ENCODE assay signal across 8 cellular contexts in genomic region chr9:33081128-33081851, GRCh38. TPM values are rescaled to one million over a fixed set of nuclear protein-coding genes. Genes with fewer than 3 reads are reported as not detected.
A peak's percentile ranks its signal among the peaks of the same experiment; 100 is the strongest.
DNase-seq lines count a peak whose midpoint lies in the region; ATAC-seq and TF ChIP-seq lines count a peak whose summit lies in the region.

No MANE protein-coding gene starts in this region.

- ATAC-seq in HG03064 (IDR thresholded peaks at IDR 0.05; ENCODE audit: low read depth, unreplicated experiment): peak; percentile 45

- POLR2A ChIA-PET in GM10248 (lab: Yijun Ruan, JAX): no interaction called here

- peak; percentile 66 for TF ChIP-seq CTCF in GM10248 (IDR thresholded peaks at IDR 0.05; ENCODE audit: control extremely low read depth, extremely low read depth, low read depth, missing control alignments)
- TF ChIP-seq CTCF in WI38 (IDR thresholded peaks at IDR 0.05; ENCODE audit: low read depth, low read length): peak; percentile 60

- DNase-seq in GM10248 (ENCODE audit: extremely low spot score) (peak; percentile 76), NCI-H2196 treated with DMSO at 0.1 percent for 48 hours (lab: John Stamatoyannopoulos, UW; ENCODE audit: unreplicated experiment) (peak; percentile 76), cerebellum (ENCODE audit: low spot score) (peak; percentile 81), kidney glomerular epithelial cell (lab: John Stamatoyannopoulos, UW) (peak; percentile 92), NCI-H1048 (lab: John Stamatoyannopoulos, UW) (no peak)
- DNase-seq in stimulated activated CD4-positive, alpha-beta T cell treated with anti-CD3 and anti-CD28 coated beads, Interleukin-1b, Interleukin-23, amount 100 ng/mL, for 24 hours (ENCODE audit: low read depth in 4 of 4, low spot score in 1 of 4): peak in 3 of 4 experiments; percentile 23 to 38 (median 35)

- CTCF ChIA-PET in GM10248 (lab: Yijun Ruan, JAX): interaction anchor here (0.6 to 4.0 kb wide), 5 partner anchors 13 to 145 kb away, joined by 3 to 31 read pairs (median 4); no protein-coding TSS in a partner anchor

- no peak overlapping the region; the same call in 1 of the 2 replicates for H3K4me3 ChIP-seq in WI38 (ENCODE audit: low read depth, low read length)

RNA-seq across cellular contexts. Expression of gene SMU1, which starts 4.8 kb away (rescaled TPM):
- 25.7 TPM for total RNA-seq in cerebellum

RNA-seq across cellular contexts. Expression of gene DNAJA1, which starts 56.2 kb away (rescaled TPM):
- total RNA-seq in cerebellum: 141 TPM
